In the genomic region with DNA sequence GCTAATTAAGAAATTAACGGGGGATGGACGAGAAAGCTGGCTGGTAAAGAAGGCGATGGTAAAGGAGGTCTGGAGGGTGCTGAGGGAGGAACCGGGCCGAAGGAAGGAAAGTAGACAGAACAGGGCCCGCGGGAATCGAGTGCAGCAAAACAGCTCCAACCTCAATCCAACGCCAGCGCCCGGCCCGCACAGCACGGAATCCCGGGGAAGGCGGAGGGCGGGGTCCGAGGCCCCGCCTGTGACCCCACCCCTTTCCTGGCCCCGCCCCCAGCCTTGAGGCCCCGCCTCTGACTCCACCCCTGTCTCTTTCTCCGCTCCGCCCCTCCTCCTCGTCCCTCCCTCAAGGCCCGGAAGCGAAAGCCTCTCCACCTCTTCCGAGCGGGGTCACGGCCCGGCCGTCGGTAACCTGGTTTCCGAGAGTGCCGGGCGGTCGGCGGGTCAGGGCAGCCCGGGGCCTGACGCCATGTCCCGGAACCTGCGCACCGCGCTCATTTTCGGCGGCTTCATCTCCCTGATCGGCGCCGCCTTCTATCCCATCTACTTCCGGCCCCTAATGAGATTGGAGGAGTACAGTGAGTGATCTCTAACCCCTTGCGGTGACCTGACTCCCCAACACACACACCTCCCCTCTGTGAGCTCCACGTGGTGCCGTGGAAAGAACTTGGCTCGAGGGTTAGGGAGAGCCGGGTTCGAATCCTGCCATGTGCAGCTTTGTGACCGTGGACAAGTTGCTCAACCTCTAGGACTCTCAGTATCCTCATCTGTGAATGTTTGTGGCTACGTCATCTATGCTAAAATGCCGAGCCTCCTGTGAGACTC, we compare ENCODE assay signal across 1 cellular context.
A peak's percentile ranks its signal among the peaks of the same experiment; 100 is the strongest.
TF ChIP-seq lines count a peak whose summit lies in the region.

A gene (plus strand): TSS at position 370 of the 819 bp plus-strand sequence. CDS start 94 bp downstream, at position 464.

TF ChIP-seq in HepG2, 621 proteins besides CTCF, POLR2A, EP300 and RAD21 (continued from another document and continues in another):
- TF ChIP-seq, protein P1, sequence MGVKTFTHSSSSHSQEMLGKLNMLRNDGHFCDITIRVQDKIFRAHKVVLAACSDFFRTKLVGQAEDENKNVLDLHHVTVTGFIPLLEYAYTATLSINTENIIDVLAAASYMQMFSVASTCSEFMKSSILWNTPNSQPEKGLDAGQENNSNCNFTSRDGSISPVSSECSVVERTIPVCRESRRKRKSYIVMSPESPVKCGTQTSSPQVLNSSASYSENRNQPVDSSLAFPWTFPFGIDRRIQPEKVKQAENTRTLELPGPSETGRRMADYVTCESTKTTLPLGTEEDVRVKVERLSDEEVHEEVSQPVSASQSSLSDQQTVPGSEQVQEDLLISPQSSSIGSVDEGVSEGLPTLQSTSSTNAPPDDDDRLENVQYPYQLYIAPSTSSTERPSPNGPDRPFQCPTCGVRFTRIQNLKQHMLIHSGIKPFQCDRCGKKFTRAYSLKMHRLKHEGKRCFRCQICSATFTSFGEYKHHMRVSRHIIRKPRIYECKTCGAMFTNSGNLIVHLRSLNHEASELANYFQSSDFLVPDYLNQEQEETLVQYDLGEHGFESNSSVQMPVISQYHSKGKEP (CRISPR knock-in tag; IDR thresholded peaks at IDR 0.05): no peak
- no peak for TF ChIP-seq ZNF550 (CRISPR knock-in tag; IDR thresholded peaks at IDR 0.05; ENCODE audit: borderline replicate concordance)
- no peak for TF ChIP-seq HNRNPUL1 (IDR thresholded peaks at IDR 0.05; ENCODE audit: low read depth, low read length)
- no peak for TF ChIP-seq ZMAT3 (CRISPR knock-in tag; conservative IDR thresholded peaks at IDR 0.05)
- no peak for TF ChIP-seq NFE2L2 (IDR thresholded peaks at IDR 0.05; ENCODE audit: low read length)
- TF ChIP-seq, protein P2, sequence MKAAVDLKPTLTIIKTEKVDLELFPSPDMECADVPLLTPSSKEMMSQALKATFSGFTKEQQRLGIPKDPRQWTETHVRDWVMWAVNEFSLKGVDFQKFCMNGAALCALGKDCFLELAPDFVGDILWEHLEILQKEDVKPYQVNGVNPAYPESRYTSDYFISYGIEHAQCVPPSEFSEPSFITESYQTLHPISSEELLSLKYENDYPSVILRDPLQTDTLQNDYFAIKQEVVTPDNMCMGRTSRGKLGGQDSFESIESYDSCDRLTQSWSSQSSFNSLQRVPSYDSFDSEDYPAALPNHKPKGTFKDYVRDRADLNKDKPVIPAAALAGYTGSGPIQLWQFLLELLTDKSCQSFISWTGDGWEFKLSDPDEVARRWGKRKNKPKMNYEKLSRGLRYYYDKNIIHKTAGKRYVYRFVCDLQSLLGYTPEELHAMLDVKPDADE (CRISPR knock-in tag; IDR thresholded peaks at IDR 0.05): no peak
- no peak for TF ChIP-seq ZNF101 (CRISPR knock-in tag; IDR thresholded peaks at IDR 0.05; ENCODE audit: borderline replicate concordance, low read depth)
- TF ChIP-seq, protein P3, sequence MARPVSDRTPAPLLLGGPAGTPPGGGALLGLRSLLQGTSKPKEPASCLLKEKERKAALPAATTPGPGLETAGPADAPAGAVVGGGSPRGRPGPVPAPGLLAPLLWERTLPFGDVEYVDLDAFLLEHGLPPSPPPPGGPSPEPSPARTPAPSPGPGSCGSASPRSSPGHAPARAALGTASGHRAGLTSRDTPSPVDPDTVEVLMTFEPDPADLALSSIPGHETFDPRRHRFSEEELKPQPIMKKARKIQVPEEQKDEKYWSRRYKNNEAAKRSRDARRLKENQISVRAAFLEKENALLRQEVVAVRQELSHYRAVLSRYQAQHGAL (CRISPR knock-in tag; IDR thresholded peaks at IDR 0.05; ENCODE audit: not compliant biosample characterization): no peak
- TF ChIP-seq, protein P4, sequence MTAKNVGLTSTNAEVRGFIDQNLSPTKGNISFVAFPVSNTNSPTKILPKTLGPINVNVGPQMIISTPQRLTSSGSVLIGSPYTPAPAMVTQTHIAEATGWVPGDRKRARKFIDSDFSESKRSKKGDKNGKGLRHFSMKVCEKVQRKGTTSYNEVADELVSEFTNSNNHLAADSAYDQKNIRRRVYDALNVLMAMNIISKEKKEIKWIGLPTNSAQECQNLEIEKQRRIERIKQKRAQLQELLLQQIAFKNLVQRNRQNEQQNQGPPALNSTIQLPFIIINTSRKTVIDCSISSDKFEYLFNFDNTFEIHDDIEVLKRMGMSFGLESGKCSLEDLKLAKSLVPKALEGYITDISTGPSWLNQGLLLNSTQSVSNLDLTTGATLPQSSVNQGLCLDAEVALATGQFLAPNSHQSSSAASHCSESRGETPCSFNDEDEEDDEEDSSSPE (CRISPR knock-in tag; IDR thresholded peaks at IDR 0.05): peak; percentile 84
- TF ChIP-seq ZNF556 (CRISPR knock-in tag; IDR thresholded peaks at IDR 0.05; ENCODE audit: borderline replicate concordance): no peak; the same call in 1 of the 2 replicates
- TF ChIP-seq ZNF274 (CRISPR knock-in tag; IDR thresholded peaks at IDR 0.05): peak; percentile 83
- TF ChIP-seq ZFYVE20 (CRISPR knock-in tag; IDR thresholded peaks at IDR 0.05; ENCODE audit: borderline replicate concordance, low read depth): no peak
- TF ChIP-seq KDM4B (CRISPR knock-in tag; IDR thresholded peaks at IDR 0.05): no peak
- no peak for TF ChIP-seq ARID2 (CRISPR knock-in tag; IDR thresholded peaks at IDR 0.05; ENCODE audit: borderline replicate concordance)
- TF ChIP-seq ZSCAN30 (CRISPR knock-in tag; IDR thresholded peaks at IDR 0.05): no peak
- TF ChIP-seq ATAD3A (CRISPR knock-in tag; IDR thresholded peaks at IDR 0.05): no peak
- TF ChIP-seq PAX8 (CRISPR knock-in tag; IDR thresholded peaks at IDR 0.05; ENCODE audit: borderline replicate concordance): no peak
- no peak for TF ChIP-seq ZNF432 (CRISPR knock-in tag; IDR thresholded peaks at IDR 0.05; ENCODE audit: borderline replicate concordance)
- TF ChIP-seq, protein P5, sequence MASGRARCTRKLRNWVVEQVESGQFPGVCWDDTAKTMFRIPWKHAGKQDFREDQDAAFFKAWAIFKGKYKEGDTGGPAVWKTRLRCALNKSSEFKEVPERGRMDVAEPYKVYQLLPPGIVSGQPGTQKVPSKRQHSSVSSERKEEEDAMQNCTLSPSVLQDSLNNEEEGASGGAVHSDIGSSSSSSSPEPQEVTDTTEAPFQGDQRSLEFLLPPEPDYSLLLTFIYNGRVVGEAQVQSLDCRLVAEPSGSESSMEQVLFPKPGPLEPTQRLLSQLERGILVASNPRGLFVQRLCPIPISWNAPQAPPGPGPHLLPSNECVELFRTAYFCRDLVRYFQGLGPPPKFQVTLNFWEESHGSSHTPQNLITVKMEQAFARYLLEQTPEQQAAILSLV (CRISPR knock-in tag; IDR thresholded peaks at IDR 0.05; ENCODE audit: borderline replicate concordance): peak; percentile 76; the same call in 1 of the 2 replicates
- no peak for TF ChIP-seq SMAD1 (CRISPR knock-in tag; IDR thresholded peaks at IDR 0.05; ENCODE audit: borderline replicate concordance, low read depth)
- TF ChIP-seq ZNF124 (CRISPR knock-in tag; IDR thresholded peaks at IDR 0.05): no peak
- TF ChIP-seq REXO4 (CRISPR knock-in tag; IDR thresholded peaks at IDR 0.05; ENCODE audit: borderline replicate concordance): no peak
- TF ChIP-seq, protein P6, sequence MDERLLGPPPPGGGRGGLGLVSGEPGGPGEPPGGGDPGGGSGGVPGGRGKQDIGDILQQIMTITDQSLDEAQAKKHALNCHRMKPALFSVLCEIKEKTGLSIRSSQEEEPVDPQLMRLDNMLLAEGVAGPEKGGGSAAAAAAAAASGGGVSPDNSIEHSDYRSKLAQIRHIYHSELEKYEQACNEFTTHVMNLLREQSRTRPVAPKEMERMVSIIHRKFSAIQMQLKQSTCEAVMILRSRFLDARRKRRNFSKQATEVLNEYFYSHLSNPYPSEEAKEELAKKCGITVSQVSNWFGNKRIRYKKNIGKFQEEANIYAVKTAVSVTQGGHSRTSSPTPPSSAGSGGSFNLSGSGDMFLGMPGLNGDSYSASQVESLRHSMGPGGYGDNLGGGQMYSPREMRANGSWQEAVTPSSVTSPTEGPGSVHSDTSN (CRISPR knock-in tag; IDR thresholded peaks at IDR 0.05): no peak
- no peak for TF ChIP-seq ZNF891 (CRISPR knock-in tag; IDR thresholded peaks at IDR 0.05)
- TF ChIP-seq, protein P7, sequence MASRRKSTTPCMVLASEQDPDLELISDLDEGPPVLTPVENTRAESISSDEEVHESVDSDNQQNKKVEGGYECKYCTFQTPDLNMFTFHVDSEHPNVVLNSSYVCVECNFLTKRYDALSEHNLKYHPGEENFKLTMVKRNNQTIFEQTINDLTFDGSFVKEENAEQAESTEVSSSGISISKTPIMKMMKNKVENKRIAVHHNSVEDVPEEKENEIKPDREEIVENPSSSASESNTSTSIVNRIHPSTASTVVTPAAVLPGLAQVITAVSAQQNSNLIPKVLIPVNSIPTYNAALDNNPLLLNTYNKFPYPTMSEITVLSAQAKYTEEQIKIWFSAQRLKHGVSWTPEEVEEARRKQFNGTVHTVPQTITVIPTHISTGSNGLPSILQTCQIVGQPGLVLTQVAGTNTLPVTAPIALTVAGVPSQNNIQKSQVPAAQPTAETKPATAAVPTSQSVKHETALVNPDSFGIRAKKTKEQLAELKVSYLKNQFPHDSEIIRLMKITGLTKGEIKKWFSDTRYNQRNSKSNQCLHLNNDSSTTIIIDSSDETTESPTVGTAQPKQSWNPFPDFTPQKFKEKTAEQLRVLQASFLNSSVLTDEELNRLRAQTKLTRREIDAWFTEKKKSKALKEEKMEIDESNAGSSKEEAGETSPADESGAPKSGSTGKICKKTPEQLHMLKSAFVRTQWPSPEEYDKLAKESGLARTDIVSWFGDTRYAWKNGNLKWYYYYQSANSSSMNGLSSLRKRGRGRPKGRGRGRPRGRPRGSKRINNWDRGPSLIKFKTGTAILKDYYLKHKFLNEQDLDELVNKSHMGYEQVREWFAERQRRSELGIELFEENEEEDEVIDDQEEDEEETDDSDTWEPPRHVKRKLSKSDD (CRISPR knock-in tag; IDR thresholded peaks at IDR 0.05; ENCODE audit: low read depth): no peak; the same call in 1 of the 2 replicates
- TF ChIP-seq CREM (IDR thresholded peaks at IDR 0.05): no peak; the same call in 1 of the 2 replicates
- TF ChIP-seq CREM (CRISPR knock-in tag; IDR thresholded peaks at IDR 0.05): no peak
- TF ChIP-seq, protein P8, sequence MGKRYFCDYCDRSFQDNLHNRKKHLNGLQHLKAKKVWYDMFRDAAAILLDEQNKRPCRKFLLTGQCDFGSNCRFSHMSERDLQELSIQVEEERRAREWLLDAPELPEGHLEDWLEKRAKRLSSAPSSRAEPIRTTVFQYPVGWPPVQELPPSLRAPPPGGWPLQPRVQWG (CRISPR knock-in tag; IDR thresholded peaks at IDR 0.05; ENCODE audit: borderline replicate concordance, low read depth): no peak
- TF ChIP-seq, protein P9, sequence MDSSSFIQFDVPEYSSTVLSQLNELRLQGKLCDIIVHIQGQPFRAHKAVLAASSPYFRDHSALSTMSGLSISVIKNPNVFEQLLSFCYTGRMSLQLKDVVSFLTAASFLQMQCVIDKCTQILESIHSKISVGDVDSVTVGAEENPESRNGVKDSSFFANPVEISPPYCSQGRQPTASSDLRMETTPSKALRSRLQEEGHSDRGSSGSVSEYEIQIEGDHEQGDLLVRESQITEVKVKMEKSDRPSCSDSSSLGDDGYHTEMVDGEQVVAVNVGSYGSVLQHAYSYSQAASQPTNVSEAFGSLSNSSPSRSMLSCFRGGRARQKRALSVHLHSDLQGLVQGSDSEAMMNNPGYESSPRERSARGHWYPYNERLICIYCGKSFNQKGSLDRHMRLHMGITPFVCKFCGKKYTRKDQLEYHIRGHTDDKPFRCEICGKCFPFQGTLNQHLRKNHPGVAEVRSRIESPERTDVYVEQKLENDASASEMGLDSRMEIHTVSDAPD (CRISPR knock-in tag; IDR thresholded peaks at IDR 0.05): 0 out of 2 replicates have a peak, but pooled peaks have one; percentile 17
- peak; percentile 1; the same call in 1 of the 2 replicates for TF ChIP-seq SOX5 (CRISPR knock-in tag; IDR thresholded peaks at IDR 0.05; ENCODE audit: borderline replicate concordance)
- TF ChIP-seq ZSCAN29 (CRISPR knock-in tag; conservative IDR thresholded peaks at IDR 0.05): no peak
- TF ChIP-seq BRCA1 (CRISPR knock-in tag; IDR thresholded peaks at IDR 0.05): no peak
- TF ChIP-seq ZNF343 (CRISPR knock-in tag; IDR thresholded peaks at IDR 0.05): no peak; the same call in 1 of the 2 replicates
- TF ChIP-seq KLF13 (CRISPR knock-in tag; IDR thresholded peaks at IDR 0.05): no peak
- TF ChIP-seq, protein P10, sequence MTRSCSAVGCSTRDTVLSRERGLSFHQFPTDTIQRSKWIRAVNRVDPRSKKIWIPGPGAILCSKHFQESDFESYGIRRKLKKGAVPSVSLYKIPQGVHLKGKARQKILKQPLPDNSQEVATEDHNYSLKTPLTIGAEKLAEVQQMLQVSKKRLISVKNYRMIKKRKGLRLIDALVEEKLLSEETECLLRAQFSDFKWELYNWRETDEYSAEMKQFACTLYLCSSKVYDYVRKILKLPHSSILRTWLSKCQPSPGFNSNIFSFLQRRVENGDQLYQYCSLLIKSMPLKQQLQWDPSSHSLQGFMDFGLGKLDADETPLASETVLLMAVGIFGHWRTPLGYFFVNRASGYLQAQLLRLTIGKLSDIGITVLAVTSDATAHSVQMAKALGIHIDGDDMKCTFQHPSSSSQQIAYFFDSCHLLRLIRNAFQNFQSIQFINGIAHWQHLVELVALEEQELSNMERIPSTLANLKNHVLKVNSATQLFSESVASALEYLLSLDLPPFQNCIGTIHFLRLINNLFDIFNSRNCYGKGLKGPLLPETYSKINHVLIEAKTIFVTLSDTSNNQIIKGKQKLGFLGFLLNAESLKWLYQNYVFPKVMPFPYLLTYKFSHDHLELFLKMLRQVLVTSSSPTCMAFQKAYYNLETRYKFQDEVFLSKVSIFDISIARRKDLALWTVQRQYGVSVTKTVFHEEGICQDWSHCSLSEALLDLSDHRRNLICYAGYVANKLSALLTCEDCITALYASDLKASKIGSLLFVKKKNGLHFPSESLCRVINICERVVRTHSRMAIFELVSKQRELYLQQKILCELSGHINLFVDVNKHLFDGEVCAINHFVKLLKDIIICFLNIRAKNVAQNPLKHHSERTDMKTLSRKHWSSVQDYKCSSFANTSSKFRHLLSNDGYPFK (CRISPR knock-in tag; IDR thresholded peaks at IDR 0.05; ENCODE audit: borderline replicate concordance): peak; percentile 71; the same call in 1 of the 2 replicates
- TF ChIP-seq RCOR2 (CRISPR knock-in tag; IDR thresholded peaks at IDR 0.05): no peak
- peak; percentile 81; the same call in 1 of the 2 replicates for TF ChIP-seq YEATS4 (CRISPR knock-in tag; IDR thresholded peaks at IDR 0.05; ENCODE audit: borderline replicate concordance)
- TF ChIP-seq ISL2 (CRISPR knock-in tag; IDR thresholded peaks at IDR 0.05): peak; percentile 50
- no peak for TF ChIP-seq ONECUT2 (CRISPR knock-in tag; IDR thresholded peaks at IDR 0.05)
- TF ChIP-seq SNRNP70 (IDR thresholded peaks at IDR 0.05; ENCODE audit: low read depth, low read length): no peak
- 0 out of 2 replicates have a peak, but pooled peaks have one; percentile 33 for TF ChIP-seq ZNF337 (CRISPR knock-in tag; IDR thresholded peaks at IDR 0.05; ENCODE audit: borderline replicate concordance, low read depth)
